In genomic region chr7:98617051-98617959, GRCh38 we compare ENCODE assay signal across 1 cellular context.
A peak's percentile ranks its signal among the peaks of the same experiment; 100 is the strongest.
TF ChIP-seq lines count a peak whose summit lies in the region.

A gene with protein sequence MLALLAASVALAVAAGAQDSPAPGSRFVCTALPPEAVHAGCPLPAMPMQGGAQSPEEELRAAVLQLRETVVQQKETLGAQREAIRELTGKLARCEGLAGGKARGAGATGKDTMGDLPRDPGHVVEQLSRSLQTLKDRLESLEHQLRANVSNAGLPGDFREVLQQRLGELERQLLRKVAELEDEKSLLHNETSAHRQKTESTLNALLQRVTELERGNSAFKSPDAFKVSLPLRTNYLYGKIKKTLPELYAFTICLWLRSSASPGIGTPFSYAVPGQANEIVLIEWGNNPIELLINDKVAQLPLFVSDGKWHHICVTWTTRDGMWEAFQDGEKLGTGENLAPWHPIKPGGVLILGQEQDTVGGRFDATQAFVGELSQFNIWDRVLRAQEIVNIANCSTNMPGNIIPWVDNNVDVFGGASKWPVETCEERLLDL (plus strand): TSS chr7:98617285. CDS start chr7:98617462, 177 bp downstream.

TF ChIP-seq in WTC11, 78 proteins besides CTCF, POLR2A, EP300 and RAD21 (continued from another document and continues in another):
- TF ChIP-seq ZNF512 (CRISPR knock-in tag; IDR thresholded peaks at IDR 0.05; ENCODE audit: borderline replicate concordance) (no peak), NFATC4 (CRISPR knock-in tag; IDR thresholded peaks at IDR 0.05) (no peak), AR (CRISPR knock-in tag; IDR thresholded peaks at IDR 0.05) (no peak), CREM (CRISPR knock-in tag; IDR thresholded peaks at IDR 0.05) (0 out of 2 replicates have a peak, but pooled peaks have one; percentile 68), SMAD3 (CRISPR knock-in tag; IDR thresholded peaks at IDR 0.05; ENCODE audit: borderline replicate concordance) (no peak), ZNF317 (CRISPR knock-in tag; IDR thresholded peaks at IDR 0.05; ENCODE audit: borderline replicate concordance, low read depth) (no peak), ZNF671 (CRISPR knock-in tag; IDR thresholded peaks at IDR 0.05) (no peak), SOX15 (CRISPR knock-in tag; IDR thresholded peaks at IDR 0.05) (no peak), FOXP1 (CRISPR knock-in tag; IDR thresholded peaks at IDR 0.05; ENCODE audit: borderline replicate concordance) (peak; percentile 36; the same call in 1 of the 2 replicates), JAZF1 (CRISPR knock-in tag; IDR thresholded peaks at IDR 0.05) (no peak), CBFB (CRISPR knock-in tag; IDR thresholded peaks at IDR 0.05; ENCODE audit: low read depth) (no peak), NR2C2 (CRISPR knock-in tag; IDR thresholded peaks at IDR 0.05) (no peak), ZSCAN18 (CRISPR knock-in tag; IDR thresholded peaks at IDR 0.05) (no peak), RORB (CRISPR knock-in tag; IDR thresholded peaks at IDR 0.05) (no peak), CREB1 (CRISPR knock-in tag; IDR thresholded peaks at IDR 0.05) (0 out of 2 replicates have a peak, but pooled peaks have one; percentile 65), ZNF121 (CRISPR knock-in tag; IDR thresholded peaks at IDR 0.05) (no peak)
- TF ChIP-seq, protein P1, sequence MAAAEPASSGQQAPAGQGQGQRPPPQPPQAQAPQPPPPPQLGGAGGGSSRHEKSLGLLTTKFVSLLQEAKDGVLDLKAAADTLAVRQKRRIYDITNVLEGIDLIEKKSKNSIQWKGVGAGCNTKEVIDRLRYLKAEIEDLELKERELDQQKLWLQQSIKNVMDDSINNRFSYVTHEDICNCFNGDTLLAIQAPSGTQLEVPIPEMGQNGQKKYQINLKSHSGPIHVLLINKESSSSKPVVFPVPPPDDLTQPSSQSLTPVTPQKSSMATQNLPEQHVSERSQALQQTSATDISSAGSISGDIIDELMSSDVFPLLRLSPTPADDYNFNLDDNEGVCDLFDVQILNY (CRISPR knock-in tag; IDR thresholded peaks at IDR 0.05) = no peak; the same call in 1 of the 2 replicates
- TF ChIP-seq, protein P2, sequence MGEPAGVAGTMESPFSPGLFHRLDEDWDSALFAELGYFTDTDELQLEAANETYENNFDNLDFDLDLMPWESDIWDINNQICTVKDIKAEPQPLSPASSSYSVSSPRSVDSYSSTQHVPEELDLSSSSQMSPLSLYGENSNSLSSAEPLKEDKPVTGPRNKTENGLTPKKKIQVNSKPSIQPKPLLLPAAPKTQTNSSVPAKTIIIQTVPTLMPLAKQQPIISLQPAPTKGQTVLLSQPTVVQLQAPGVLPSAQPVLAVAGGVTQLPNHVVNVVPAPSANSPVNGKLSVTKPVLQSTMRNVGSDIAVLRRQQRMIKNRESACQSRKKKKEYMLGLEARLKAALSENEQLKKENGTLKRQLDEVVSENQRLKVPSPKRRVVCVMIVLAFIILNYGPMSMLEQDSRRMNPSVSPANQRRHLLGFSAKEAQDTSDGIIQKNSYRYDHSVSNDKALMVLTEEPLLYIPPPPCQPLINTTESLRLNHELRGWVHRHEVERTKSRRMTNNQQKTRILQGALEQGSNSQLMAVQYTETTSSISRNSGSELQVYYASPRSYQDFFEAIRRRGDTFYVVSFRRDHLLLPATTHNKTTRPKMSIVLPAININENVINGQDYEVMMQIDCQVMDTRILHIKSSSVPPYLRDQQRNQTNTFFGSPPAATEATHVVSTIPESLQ (CRISPR knock-in tag; IDR thresholded peaks at IDR 0.05) = no peak
- TF ChIP-seq, protein P3, sequence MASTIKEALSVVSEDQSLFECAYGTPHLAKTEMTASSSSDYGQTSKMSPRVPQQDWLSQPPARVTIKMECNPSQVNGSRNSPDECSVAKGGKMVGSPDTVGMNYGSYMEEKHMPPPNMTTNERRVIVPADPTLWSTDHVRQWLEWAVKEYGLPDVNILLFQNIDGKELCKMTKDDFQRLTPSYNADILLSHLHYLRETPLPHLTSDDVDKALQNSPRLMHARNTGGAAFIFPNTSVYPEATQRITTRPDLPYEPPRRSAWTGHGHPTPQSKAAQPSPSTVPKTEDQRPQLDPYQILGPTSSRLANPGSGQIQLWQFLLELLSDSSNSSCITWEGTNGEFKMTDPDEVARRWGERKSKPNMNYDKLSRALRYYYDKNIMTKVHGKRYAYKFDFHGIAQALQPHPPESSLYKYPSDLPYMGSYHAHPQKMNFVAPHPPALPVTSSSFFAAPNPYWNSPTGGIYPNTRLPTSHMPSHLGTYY (CRISPR knock-in tag; IDR thresholded peaks at IDR 0.05) = no peak
- TF ChIP-seq, protein P4, sequence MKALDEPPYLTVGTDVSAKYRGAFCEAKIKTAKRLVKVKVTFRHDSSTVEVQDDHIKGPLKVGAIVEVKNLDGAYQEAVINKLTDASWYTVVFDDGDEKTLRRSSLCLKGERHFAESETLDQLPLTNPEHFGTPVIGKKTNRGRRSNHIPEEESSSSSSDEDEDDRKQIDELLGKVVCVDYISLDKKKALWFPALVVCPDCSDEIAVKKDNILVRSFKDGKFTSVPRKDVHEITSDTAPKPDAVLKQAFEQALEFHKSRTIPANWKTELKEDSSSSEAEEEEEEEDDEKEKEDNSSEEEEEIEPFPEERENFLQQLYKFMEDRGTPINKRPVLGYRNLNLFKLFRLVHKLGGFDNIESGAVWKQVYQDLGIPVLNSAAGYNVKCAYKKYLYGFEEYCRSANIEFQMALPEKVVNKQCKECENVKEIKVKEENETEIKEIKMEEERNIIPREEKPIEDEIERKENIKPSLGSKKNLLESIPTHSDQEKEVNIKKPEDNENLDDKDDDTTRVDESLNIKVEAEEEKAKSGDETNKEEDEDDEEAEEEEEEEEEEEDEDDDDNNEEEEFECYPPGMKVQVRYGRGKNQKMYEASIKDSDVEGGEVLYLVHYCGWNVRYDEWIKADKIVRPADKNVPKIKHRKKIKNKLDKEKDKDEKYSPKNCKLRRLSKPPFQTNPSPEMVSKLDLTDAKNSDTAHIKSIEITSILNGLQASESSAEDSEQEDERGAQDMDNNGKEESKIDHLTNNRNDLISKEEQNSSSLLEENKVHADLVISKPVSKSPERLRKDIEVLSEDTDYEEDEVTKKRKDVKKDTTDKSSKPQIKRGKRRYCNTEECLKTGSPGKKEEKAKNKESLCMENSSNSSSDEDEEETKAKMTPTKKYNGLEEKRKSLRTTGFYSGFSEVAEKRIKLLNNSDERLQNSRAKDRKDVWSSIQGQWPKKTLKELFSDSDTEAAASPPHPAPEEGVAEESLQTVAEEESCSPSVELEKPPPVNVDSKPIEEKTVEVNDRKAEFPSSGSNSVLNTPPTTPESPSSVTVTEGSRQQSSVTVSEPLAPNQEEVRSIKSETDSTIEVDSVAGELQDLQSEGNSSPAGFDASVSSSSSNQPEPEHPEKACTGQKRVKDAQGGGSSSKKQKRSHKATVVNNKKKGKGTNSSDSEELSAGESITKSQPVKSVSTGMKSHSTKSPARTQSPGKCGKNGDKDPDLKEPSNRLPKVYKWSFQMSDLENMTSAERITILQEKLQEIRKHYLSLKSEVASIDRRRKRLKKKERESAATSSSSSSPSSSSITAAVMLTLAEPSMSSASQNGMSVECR (CRISPR knock-in tag; IDR thresholded peaks at IDR 0.05; ENCODE audit: borderline replicate concordance) = peak; percentile 14; the same call in 1 of the 2 replicates
- TF ChIP-seq, protein P5, sequence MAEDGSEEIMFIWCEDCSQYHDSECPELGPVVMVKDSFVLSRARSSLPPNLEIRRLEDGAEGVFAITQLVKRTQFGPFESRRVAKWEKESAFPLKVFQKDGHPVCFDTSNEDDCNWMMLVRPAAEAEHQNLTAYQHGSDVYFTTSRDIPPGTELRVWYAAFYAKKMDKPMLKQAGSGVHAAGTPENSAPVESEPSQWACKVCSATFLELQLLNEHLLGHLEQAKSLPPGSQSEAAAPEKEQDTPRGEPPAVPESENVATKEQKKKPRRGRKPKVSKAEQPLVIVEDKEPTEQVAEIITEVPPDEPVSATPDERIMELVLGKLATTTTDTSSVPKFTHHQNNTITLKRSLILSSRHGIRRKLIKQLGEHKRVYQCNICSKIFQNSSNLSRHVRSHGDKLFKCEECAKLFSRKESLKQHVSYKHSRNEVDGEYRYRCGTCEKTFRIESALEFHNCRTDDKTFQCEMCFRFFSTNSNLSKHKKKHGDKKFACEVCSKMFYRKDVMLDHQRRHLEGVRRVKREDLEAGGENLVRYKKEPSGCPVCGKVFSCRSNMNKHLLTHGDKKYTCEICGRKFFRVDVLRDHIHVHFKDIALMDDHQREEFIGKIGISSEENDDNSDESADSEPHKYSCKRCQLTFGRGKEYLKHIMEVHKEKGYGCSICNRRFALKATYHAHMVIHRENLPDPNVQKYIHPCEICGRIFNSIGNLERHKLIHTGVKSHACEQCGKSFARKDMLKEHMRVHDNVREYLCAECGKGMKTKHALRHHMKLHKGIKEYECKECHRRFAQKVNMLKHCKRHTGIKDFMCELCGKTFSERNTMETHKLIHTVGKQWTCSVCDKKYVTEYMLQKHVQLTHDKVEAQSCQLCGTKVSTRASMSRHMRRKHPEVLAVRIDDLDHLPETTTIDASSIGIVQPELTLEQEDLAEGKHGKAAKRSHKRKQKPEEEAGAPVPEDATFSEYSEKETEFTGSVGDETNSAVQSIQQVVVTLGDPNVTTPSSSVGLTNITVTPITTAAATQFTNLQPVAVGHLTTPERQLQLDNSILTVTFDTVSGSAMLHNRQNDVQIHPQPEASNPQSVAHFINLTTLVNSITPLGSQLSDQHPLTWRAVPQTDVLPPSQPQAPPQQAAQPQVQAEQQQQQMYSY (CRISPR knock-in tag; IDR thresholded peaks at IDR 0.05) = no peak
- TF ChIP-seq, protein P6, sequence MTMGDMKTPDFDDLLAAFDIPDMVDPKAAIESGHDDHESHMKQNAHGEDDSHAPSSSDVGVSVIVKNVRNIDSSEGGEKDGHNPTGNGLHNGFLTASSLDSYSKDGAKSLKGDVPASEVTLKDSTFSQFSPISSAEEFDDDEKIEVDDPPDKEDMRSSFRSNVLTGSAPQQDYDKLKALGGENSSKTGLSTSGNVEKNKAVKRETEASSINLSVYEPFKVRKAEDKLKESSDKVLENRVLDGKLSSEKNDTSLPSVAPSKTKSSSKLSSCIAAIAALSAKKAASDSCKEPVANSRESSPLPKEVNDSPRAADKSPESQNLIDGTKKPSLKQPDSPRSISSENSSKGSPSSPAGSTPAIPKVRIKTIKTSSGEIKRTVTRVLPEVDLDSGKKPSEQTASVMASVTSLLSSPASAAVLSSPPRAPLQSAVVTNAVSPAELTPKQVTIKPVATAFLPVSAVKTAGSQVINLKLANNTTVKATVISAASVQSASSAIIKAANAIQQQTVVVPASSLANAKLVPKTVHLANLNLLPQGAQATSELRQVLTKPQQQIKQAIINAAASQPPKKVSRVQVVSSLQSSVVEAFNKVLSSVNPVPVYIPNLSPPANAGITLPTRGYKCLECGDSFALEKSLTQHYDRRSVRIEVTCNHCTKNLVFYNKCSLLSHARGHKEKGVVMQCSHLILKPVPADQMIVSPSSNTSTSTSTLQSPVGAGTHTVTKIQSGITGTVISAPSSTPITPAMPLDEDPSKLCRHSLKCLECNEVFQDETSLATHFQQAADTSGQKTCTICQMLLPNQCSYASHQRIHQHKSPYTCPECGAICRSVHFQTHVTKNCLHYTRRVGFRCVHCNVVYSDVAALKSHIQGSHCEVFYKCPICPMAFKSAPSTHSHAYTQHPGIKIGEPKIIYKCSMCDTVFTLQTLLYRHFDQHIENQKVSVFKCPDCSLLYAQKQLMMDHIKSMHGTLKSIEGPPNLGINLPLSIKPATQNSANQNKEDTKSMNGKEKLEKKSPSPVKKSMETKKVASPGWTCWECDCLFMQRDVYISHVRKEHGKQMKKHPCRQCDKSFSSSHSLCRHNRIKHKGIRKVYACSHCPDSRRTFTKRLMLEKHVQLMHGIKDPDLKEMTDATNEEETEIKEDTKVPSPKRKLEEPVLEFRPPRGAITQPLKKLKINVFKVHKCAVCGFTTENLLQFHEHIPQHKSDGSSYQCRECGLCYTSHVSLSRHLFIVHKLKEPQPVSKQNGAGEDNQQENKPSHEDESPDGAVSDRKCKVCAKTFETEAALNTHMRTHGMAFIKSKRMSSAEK (CRISPR knock-in tag; IDR thresholded peaks at IDR 0.05; ENCODE audit: borderline replicate concordance) = no peak
- TF ChIP-seq, protein P7, sequence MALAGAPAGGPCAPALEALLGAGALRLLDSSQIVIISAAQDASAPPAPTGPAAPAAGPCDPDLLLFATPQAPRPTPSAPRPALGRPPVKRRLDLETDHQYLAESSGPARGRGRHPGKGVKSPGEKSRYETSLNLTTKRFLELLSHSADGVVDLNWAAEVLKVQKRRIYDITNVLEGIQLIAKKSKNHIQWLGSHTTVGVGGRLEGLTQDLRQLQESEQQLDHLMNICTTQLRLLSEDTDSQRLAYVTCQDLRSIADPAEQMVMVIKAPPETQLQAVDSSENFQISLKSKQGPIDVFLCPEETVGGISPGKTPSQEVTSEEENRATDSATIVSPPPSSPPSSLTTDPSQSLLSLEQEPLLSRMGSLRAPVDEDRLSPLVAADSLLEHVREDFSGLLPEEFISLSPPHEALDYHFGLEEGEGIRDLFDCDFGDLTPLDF (CRISPR knock-in tag; IDR thresholded peaks at IDR 0.05) = no peak
